Comparison of ENCODE assay signal across 15 cellular contexts in genomic region chr6:109023348-109023925, GRCh38.
"Had no signal": no experiment of that assay in that cellular context is flagged by ENCODE, and none has a peak within 500 bp of the region (broad histone marks: within the 10 kb centered on the region; RNA-seq: fewer than 3 reads in every experiment).

No MANE protein-coding gene starts in this region.

- DNase-seq: activated CD4-positive, alpha-beta T cell treated with anti-CD3 and anti-CD28 coated beads, Interleukin-2, amount 10 ng/mL, durations not matched to agents 7 days and 5 days; activated naive CD4-positive, alpha-beta T cell; anterior cingulate cortex; brain microvascular endothelial cell; effector memory CD8-positive, alpha-beta T cell; foreskin melanocyte; head of caudate nucleus; immature natural killer cell; stimulated activated CD4-positive, alpha-beta T cell treated with anti-CD3 and anti-CD28 coated beads, Interleukin-2, amount 100 ng/mL, for 48 hours; SW 1271; tibial artery had no signal

- H3K4me3 Mint-ChIP-seq: activated CD4-positive, alpha-beta T cell treated with anti-CD3 and anti-CD28 coated beads, Interleukin-2, amount 10 ng/mL, durations not matched to agents 7 days and 5 days; activated T-helper 1 cell treated with anti-CD3 and anti-CD28 coated beads, Interleukin-12 subunit alpha, Interleukin-12 subunit beta, Interleukin-2, Interleukin-4 antibody, amounts not matched to agents 30 ng/mL and 10 ng/mL and 1 ng/mL, durations not matched to agents 14 hours and 24 hours and 36 hours; effector memory CD8-positive, alpha-beta T cell; immature natural killer cell; mesothelial cell of epicardium; neural crest cell; stimulated activated memory B cell treated with anti-CD40 and anti-IgM and Interleukin-4, amounts not matched to agents 10 μg/mL and 1 μg/mL and 100 μg/mL, for 72 hours had no signal

- H3K9me3 Mint-ChIP-seq: activated T-helper 1 cell treated with anti-CD3 and anti-CD28 coated beads, Interleukin-12 subunit alpha, Interleukin-12 subunit beta, Interleukin-2, Interleukin-4 antibody, amounts not matched to agents 30 ng/mL and 10 ng/mL and 1 ng/mL, durations not matched to agents 14 hours and 24 hours and 36 hours; effector memory CD8-positive, alpha-beta T cell; immature natural killer cell had no signal

- H3K27ac ChIP-seq: brain microvascular endothelial cell, tibial artery had no signal

- H3K4me3 ChIP-seq: tibial artery had no signal

- H3K27me3 Mint-ChIP-seq: activated CD4-positive, alpha-beta T cell treated with anti-CD3 and anti-CD28 coated beads, Interleukin-2, amount 10 ng/mL, durations not matched to agents 7 days and 5 days; effector memory CD8-positive, alpha-beta T cell; stimulated activated memory B cell treated with anti-CD40 and anti-IgM and Interleukin-4, amounts not matched to agents 10 μg/mL and 1 μg/mL and 100 μg/mL, for 72 hours had no signal

- H3K4me1 Mint-ChIP-seq: neural crest cell had no signal

- H3K27ac Mint-ChIP-seq: activated CD4-positive, alpha-beta T cell treated with anti-CD3 and anti-CD28 coated beads, Interleukin-2, amount 10 ng/mL, durations not matched to agents 7 days and 5 days; activated T-helper 1 cell treated with anti-CD3 and anti-CD28 coated beads, Interleukin-12 subunit alpha, Interleukin-12 subunit beta, Interleukin-2, Interleukin-4 antibody, amounts not matched to agents 30 ng/mL and 10 ng/mL and 1 ng/mL, durations not matched to agents 14 hours and 24 hours and 36 hours; stimulated activated memory B cell treated with anti-CD40 and anti-IgM and Interleukin-4, amounts not matched to agents 10 μg/mL and 1 μg/mL and 100 μg/mL, for 72 hours had no signal

- H3K36me3 Mint-ChIP-seq: stimulated activated memory B cell treated with anti-CD40 and anti-IgM and Interleukin-4, amounts not matched to agents 10 μg/mL and 1 μg/mL and 100 μg/mL, for 72 hours had no signal

- ATAC-seq: effector memory CD8-positive, alpha-beta T cell; stimulated activated memory B cell treated with anti-CD40 and anti-IgM and Interleukin-4, amounts not matched to agents 10 μg/mL and 1 μg/mL and 100 μg/mL, for 72 hours had no signal

- H3K36me3 ChIP-seq: brain microvascular endothelial cell, tibial artery had no signal

- H3K27me3 ChIP-seq: brain microvascular endothelial cell, tibial artery had no signal

- H3K9me3 ChIP-seq: tibial artery had no signal
